1 cellular context compared by ENCODE assay signal in the genomic region with DNA sequence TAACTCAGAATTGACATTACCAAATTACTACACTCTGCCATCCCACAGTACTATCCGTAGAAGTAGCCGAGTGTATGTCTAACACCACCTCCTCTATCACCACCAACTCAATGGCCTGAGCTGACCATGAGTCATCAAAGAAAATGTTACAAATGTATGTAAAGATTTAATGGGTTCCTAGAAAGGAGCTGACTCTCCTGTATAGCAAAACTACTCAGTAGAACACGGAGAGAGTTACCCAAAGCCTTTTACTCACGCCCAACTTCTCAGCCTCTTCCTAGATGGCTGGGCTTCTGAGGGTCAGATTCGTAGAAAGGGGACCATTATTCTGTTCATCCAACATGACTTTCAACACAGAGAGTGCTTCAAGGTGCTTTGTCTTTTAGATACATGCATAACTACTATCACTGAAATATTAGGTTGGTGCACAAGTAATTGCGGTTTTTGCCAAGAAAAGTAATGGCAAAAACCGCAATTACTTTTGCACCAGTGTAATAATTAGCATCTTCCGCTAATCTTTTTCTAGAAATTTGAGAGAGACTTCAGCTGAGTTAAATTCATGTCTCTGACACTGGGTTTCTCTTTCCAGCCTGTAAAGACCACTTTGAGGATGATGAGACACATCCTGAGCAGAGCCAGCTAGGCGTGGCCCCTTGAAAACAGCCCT.
TF ChIP-seq lines count a peak whose summit lies in the region.

No MANE protein-coding gene starts in this region.

TF ChIP-seq in K562, 482 proteins besides CTCF, POLR2A, EP300 and RAD21 (continues in another document):
- TF ChIP-seq ETV6 (IDR thresholded peaks at IDR 0.05; ENCODE audit: borderline replicate concordance in 1 of 2, low read depth in 2 of 2, low read length in 1 of 2) (no peak), ETV6 (CRISPR knock-in tag; IDR thresholded peaks at IDR 0.05; ENCODE audit: borderline replicate concordance) (no peak), ZNF184 (CRISPR knock-in tag; IDR thresholded peaks at IDR 0.05) (no peak), SMAD3 (CRISPR knock-in tag; conservative IDR thresholded peaks at IDR 0.05) (no peak), CBFA2T3 (IDR thresholded peaks at IDR 0.05) (no peak), NFE2 (IDR thresholded peaks at IDR 0.05; ENCODE audit: low read depth) (peak; percentile 14; the same call in 1 of the 2 replicates), GTF2E2 (tag; IDR thresholded peaks at IDR 0.05) (no peak), NONO (IDR thresholded peaks at IDR 0.05; ENCODE audit: low read depth in 2 of 2, low read length in 1 of 2) (no peak), RBM25 (IDR thresholded peaks at IDR 0.05; ENCODE audit: low read depth, low read length, severe bottlenecking) (no peak), JUND (IDR thresholded peaks at IDR 0.05; ENCODE audit: borderline replicate concordance, low read depth, low read length) (0 out of 2 replicates have a peak, but pooled peaks have one; percentile 22), JUND (tag; IDR thresholded peaks at IDR 0.05; ENCODE audit: borderline replicate concordance, low read depth, low read length) (no peak), NFXL1 (CRISPR knock-in tag; IDR thresholded peaks at IDR 0.05) (no peak), NELFE (IDR thresholded peaks at IDR 0.05; ENCODE audit: insufficient read depth, insufficient read length) (no peak), SNIP1 (IDR thresholded peaks at IDR 0.05; ENCODE audit: low read depth) (no peak), ZNF23 (CRISPR knock-in tag; IDR thresholded peaks at IDR 0.05) (no peak), CHD1 (IDR thresholded peaks at IDR 0.05; ENCODE audit: low read length) (no peak), CCAR2 (IDR thresholded peaks at IDR 0.05; ENCODE audit: low read depth, low read length) (no peak), U2AF2 (optimal IDR thresholded peaks at IDR 0.05; ENCODE audit: low read depth, low read length) (no peak), PTRF (tag; IDR thresholded peaks at IDR 0.05) (no peak), THRAP3 (IDR thresholded peaks at IDR 0.05; ENCODE audit: borderline replicate concordance) (no peak)
- TF ChIP-seq, protein P1, sequence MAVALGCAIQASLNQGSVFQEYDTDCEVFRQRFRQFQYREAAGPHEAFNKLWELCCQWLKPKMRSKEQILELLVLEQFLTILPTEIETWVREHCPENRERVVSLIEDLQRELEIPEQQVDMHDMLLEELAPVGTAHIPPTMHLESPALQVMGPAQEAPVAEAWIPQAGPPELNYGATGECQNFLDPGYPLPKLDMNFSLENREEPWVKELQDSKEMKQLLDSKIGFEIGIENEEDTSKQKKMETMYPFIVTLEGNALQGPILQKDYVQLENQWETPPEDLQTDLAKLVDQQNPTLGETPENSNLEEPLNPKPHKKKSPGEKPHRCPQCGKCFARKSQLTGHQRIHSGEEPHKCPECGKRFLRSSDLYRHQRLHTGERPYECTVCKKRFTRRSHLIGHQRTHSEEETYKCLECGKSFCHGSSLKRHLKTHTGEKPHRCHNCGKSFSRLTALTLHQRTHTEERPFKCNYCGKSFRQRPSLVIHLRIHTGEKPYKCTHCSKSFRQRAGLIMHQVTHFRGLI (CRISPR knock-in tag; IDR thresholded peaks at IDR 0.05): peak; percentile 59; the same call in 1 of the 2 replicates
- TF ChIP-seq, protein P2, sequence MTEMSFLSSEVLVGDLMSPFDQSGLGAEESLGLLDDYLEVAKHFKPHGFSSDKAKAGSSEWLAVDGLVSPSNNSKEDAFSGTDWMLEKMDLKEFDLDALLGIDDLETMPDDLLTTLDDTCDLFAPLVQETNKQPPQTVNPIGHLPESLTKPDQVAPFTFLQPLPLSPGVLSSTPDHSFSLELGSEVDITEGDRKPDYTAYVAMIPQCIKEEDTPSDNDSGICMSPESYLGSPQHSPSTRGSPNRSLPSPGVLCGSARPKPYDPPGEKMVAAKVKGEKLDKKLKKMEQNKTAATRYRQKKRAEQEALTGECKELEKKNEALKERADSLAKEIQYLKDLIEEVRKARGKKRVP (CRISPR knock-in tag; IDR thresholded peaks at IDR 0.05): no peak
- TF ChIP-seq, protein P3, sequence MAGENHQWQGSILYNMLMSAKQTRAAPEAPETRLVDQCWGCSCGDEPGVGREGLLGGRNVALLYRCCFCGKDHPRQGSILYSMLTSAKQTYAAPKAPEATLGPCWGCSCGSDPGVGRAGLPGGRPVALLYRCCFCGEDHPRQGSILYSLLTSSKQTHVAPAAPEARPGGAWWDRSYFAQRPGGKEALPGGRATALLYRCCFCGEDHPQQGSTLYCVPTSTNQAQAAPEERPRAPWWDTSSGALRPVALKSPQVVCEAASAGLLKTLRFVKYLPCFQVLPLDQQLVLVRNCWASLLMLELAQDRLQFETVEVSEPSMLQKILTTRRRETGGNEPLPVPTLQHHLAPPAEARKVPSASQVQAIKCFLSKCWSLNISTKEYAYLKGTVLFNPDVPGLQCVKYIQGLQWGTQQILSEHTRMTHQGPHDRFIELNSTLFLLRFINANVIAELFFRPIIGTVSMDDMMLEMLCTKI (IDR thresholded peaks at IDR 0.05; ENCODE audit: partially characterized antibody): no peak
- TF ChIP-seq, protein P4, sequence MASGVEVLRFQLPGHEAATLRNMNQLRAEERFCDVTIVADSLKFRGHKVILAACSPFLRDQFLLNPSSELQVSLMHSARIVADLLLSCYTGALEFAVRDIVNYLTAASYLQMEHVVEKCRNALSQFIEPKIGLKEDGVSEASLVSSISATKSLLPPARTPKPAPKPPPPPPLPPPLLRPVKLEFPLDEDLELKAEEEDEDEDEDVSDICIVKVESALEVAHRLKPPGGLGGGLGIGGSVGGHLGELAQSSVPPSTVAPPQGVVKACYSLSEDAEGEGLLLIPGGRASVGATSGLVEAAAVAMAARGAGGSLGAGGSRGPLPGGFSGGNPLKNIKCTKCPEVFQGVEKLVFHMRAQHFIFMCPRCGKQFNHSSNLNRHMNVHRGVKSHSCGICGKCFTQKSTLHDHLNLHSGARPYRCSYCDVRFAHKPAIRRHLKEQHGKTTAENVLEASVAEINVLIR (CRISPR knock-in tag; IDR thresholded peaks at IDR 0.05): no peak
- TF ChIP-seq, protein P5, sequence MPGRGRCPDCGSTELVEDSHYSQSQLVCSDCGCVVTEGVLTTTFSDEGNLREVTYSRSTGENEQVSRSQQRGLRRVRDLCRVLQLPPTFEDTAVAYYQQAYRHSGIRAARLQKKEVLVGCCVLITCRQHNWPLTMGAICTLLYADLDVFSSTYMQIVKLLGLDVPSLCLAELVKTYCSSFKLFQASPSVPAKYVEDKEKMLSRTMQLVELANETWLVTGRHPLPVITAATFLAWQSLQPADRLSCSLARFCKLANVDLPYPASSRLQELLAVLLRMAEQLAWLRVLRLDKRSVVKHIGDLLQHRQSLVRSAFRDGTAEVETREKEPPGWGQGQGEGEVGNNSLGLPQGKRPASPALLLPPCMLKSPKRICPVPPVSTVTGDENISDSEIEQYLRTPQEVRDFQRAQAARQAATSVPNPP (IDR thresholded peaks at IDR 0.05; ENCODE audit: borderline replicate concordance, insufficient read depth, insufficient read length): no peak
- TF ChIP-seq, protein P6, sequence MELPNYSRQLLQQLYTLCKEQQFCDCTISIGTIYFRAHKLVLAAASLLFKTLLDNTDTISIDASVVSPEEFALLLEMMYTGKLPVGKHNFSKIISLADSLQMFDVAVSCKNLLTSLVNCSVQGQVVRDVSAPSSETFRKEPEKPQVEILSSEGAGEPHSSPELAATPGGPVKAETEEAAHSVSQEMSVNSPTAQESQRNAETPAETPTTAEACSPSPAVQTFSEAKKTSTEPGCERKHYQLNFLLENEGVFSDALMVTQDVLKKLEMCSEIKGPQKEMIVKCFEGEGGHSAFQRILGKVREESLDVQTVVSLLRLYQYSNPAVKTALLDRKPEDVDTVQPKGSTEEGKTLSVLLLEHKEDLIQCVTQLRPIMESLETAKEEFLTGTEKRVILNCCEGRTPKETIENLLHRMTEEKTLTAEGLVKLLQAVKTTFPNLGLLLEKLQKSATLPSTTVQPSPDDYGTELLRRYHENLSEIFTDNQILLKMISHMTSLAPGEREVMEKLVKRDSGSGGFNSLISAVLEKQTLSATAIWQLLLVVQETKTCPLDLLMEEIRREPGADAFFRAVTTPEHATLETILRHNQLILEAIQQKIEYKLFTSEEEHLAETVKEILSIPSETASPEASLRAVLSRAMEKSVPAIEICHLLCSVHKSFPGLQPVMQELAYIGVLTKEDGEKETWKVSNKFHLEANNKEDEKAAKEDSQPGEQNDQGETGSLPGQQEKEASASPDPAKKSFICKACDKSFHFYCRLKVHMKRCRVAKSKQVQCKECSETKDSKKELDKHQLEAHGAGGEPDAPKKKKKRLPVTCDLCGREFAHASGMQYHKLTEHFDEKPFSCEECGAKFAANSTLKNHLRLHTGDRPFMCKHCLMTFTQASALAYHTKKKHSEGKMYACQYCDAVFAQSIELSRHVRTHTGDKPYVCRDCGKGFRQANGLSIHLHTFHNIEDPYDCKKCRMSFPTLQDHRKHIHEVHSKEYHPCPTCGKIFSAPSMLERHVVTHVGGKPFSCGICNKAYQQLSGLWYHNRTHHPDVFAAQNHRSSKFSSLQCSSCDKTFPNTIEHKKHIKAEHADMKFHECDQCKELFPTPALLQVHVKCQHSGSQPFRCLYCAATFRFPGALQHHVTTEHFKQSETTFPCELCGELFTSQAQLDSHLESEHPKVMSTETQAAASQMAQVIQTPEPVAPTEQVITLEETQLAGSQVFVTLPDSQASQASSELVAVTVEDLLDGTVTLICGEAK (IDR thresholded peaks at IDR 0.05): peak; percentile 76
- TF ChIP-seq, protein P6 (CRISPR knock-in tag; IDR thresholded peaks at IDR 0.05): no peak
